ENCODE assay signal across 11 cellular contexts in the genomic region with DNA sequence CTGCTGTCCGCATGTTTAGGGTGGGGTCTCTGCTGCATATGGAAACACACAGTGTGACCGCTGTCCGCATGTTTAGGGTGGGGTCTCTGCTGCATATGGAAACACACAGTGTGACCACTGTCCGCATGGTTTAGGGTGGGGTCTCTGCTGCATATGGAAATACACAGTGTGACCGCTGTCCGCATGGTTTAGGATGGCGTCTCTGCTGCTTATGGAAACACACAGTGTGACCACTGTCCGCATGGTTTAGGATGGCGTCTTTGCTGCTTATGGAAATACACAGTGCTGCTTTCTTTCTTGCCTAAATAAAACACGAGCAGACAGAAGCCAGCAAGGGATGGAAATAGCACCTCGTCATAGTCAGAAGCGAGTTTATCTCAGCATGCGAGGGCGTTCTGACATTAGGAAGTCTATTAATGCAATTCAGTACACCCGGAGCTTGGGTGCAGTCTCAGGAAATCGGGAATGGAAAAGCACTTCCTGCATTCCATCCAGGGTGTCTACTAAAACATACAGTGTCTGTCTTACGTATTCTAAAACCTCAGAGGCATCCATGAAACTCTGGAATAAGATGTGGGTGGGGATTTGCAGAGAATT. TPM values are rescaled to one million over a fixed set of nuclear protein-coding genes. Genes with fewer than 3 reads are reported as not detected.
A peak's percentile ranks its signal among the peaks of the same experiment; 100 is the strongest.
DNase-seq lines count a peak whose midpoint lies in the region; ATAC-seq, FAIRE-seq and TF ChIP-seq lines count a peak whose summit lies in the region.
"Had no signal": no experiment of that assay in that cellular context is flagged by ENCODE, and none has a peak within 500 bp of the region (broad histone marks: within the 10 kb centered on the region; RNA-seq: fewer than 3 reads in every experiment).

No MANE protein-coding gene starts in this region.

- TF ChIP-seq CTCF in A549 (IDR thresholded peaks at IDR 0.05) = no peak
- no peak for TF ChIP-seq CTCF in WTC11 (IDR thresholded peaks at IDR 0.05)

- no peaks in the 10 kb centered on the region; the same call in 1 of the 2 replicates for H3K27me3 Mint-ChIP-seq in WTC11 (ENCODE audit: low read depth)

- no peak overlapping the region for H3K27ac ChIP-seq in A549

- 38% methylated on average over 17 of the region's 17 CpGs for WGBS in A549 (ENCODE audit: missing lambda C conversion rate)

- no peaks in the 10 kb centered on the region for H3K9me3 ChIP-seq in A549

- no peak for TF ChIP-seq EP300 in A549 (IDR thresholded peaks at IDR 0.05)

- CTCF ChIA-PET in A549 (lab: Yijun Ruan, JAX) (no interaction called here), WTC11 (lab: Charles Lee) (no interaction called here)

- no peaks in the 10 kb centered on the region for H3K36me3 Mint-ChIP-seq in WTC11

- no peak overlapping the region for H3K27ac Mint-ChIP-seq in WTC11

- ATAC-seq in A549 (peak; percentile 64 to 66), left ventricle myocardium superior (peak; percentile 72), WTC11 (no peak)

- H3K4me3 Mint-ChIP-seq in WTC11 = no peak overlapping the region

- H3K4me1 ChIP-seq in A549 = no peaks in the 10 kb centered on the region

- intact Hi-C loops in left ventricle myocardium superior (cut with micrococcal nuclease) = no loop called here

- TF ChIP-seq RAD21 in A549 (conservative IDR thresholded peaks at IDR 0.05 in 1 of 2, IDR thresholded peaks at IDR 0.05 in 1 of 2) = no peak

- H3K4me3 ChIP-seq in A549 = no peak overlapping the region

- peak overlapping the region; percentile 34 for H3K4me2 ChIP-seq in A549

- FAIRE-seq in A549 (lab: Jason Lieb, UNC) (no peak), frontal cortex (lab: Jason Lieb, UNC) (no peak)

- no peak for TF ChIP-seq POLR2A in A549 (IDR thresholded peaks at IDR 0.05; ENCODE audit: low read length)

- POLR2A ChIA-PET in A549 (lab: Yijun Ruan, JAX) (interaction anchor here (1.9 kb wide), 1 partner anchor 9 kb away, joined by 11 read pairs; no protein-coding TSS in a partner anchor), WTC11 (lab: Charles Lee) (no interaction called here)

- H3K4me1 Mint-ChIP-seq in WTC11 = no peaks in the 10 kb centered on the region

- H3K9me3 Mint-ChIP-seq in WTC11 = no peaks in the 10 kb centered on the region

- DNase-seq in A549 (ENCODE audit: low read depth in 1 of 2, low spot score in 1 of 2) (peak; percentile 17 to 68), EL (peak; percentile 11), left ventricle myocardium superior (no peak), WTC11 (ENCODE audit: low spot score) (no peak), NCI-H187 (lab: John Stamatoyannopoulos, UW) (no peak), frontal cortex (ENCODE audit: low spot score in 2 of 2) (no peak), HUDEP-2 (lab: John Stamatoyannopoulos, UW; ENCODE audit: unreplicated experiment in 76 of 76) (no peak)
- DNase-seq in activated CD8-positive, alpha-beta memory T cell treated with anti-CD3 and anti-CD28 coated beads, Interleukin-2, amount 50 U/mL, for 48 hours = peak; percentile 15
- DNase-seq: COR-L47, erythroblast, NCI-H2227 treated with DMSO at 0.1 percent for 48 hours had no signal

TF ChIP-seq in A549, 52 proteins besides CTCF, POLR2A, EP300 and RAD21:
- TF ChIP-seq CHD4 (IDR thresholded peaks at IDR 0.05; ENCODE audit: borderline replicate concordance) = 0 out of 2 replicates have a peak, but pooled peaks have one; percentile 29
- TF ChIP-seq GATA3 (IDR thresholded peaks at IDR 0.05; ENCODE audit: borderline replicate concordance) = no peak

TF ChIP-seq in WTC11, 78 proteins besides CTCF, POLR2A, EP300 and RAD21:
- no peak for TF ChIP-seq SMAD4 (CRISPR knock-in tag; IDR thresholded peaks at IDR 0.05)
- no peak for TF ChIP-seq KAT7 (CRISPR knock-in tag; IDR thresholded peaks at IDR 0.05; ENCODE audit: borderline replicate concordance)
- TF ChIP-seq ELF4 (CRISPR knock-in tag; IDR thresholded peaks at IDR 0.05; ENCODE audit: low read depth) = no peak
- no peak for TF ChIP-seq IRF2 (CRISPR knock-in tag; IDR thresholded peaks at IDR 0.05; ENCODE audit: borderline replicate concordance, low read depth)

RNA-seq across cellular contexts. Expression of a gene that starts 32.6 kb away (rescaled TPM):
- polyA plus RNA-seq in A549 (2011; rRNA removed) = 26.5 and 26.9 TPM in 2 replicates
- 62.4 and 72.9 TPM in 2 replicates for polyA plus RNA-seq in A549 (2012; cell fraction: cytosol; rRNA removed)
- 59.6 and 76.1 TPM in 2 replicates for polyA plus RNA-seq in A549 (2012; cell fraction: nucleus; rRNA removed)
- polyA plus RNA-seq in A549 (2017; fragmentation: RNase III; extraction: RNeasy Plus Mini Kit Qiagen cat#74134 plus additional on column Dnase treatment) = 31.5 to 37.9 TPM (median 33.8 TPM) in 3 replicates
- 25.7 and 44.5 TPM in 2 replicates for polyA minus RNA-seq in A549 (2011; rRNA and poly(A)+ RNA removed)
- total RNA-seq in left ventricle myocardium superior = 50.2 TPM
- 25.8 to 32.3 TPM (median 31.6 TPM) in 3 replicates for total RNA-seq in WTC11 (2021)
- total RNA-seq in frontal cortex = 18.8 TPM

RNA-seq across cellular contexts. Expression of a gene that starts 47.7 kb away (rescaled TPM):
- polyA plus RNA-seq in A549 (2011; rRNA removed) = 2.7 and 3.8 TPM in 2 replicates
- 8.3 and 11.0 TPM in 2 replicates for polyA plus RNA-seq in A549 (2012; cell fraction: cytosol; rRNA removed)
- 22.9 and 27.9 TPM in 2 replicates for polyA plus RNA-seq in A549 (2012; cell fraction: nucleus; rRNA removed)
- polyA plus RNA-seq in A549 (2017; fragmentation: RNase III; extraction: RNeasy Plus Mini Kit Qiagen cat#74134 plus additional on column Dnase treatment) = 9.1 to 10.1 TPM (median 9.7 TPM) in 3 replicates
- polyA minus RNA-seq in A549 (2011; rRNA and poly(A)+ RNA removed) = 2.6 and 4.3 TPM in 2 replicates
- total RNA-seq in left ventricle myocardium superior = 0.74 TPM
- total RNA-seq in WTC11 (2021) = 22.1 to 34.5 TPM (median 26.2 TPM) in 3 replicates
- 35.9 TPM for total RNA-seq in frontal cortex

Comparison
In these comparisons a context has a peak if more than half of its experiments do, and no peak if none do; other contexts are left out.
1. DNase-seq: peak in A549 (2 of 2), EL (single experiment) and activated CD8-positive, alpha-beta memory T cell treated with anti-CD3 and anti-CD28 coated beads, Interleukin-2, amount 50 U/mL, for 48 hours (single experiment); none in left ventricle myocardium superior (single experiment), WTC11 (single experiment), NCI-H187 (0 of 2), frontal cortex (0 of 2) and HUDEP-2 (0 of 76).
2. RNA of a gene that starts 47.7 kb away (total RNA-seq): 35.9 TPM in frontal cortex (single experiment) and 22.1 to 34.5 TPM in WTC11; 0.74 TPM in left ventricle myocardium superior (single experiment); every median in the first group is over 10 times any median in the second.